In the genomic region with DNA sequence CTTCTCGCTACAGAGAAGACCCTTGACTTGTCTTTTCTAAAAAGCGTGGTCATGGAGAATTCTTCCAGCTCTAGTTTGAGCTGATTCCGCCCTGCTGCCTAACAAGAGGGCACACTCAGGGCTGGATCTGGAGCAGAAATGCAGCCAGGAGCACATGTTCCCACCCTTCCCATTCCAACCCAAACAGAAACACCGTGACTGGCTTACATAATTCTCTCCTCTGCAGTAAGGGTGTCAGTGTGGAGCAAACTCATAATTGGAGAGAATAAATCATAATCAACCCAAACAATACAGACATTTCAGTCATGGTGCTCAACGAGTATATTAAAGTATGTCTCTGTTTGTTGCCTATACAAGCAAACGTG, we compare ENCODE assay signal across 1 cellular context.
TF ChIP-seq lines count a peak whose summit lies in the region.

No MANE protein-coding gene starts in this region.

TF ChIP-seq in IMR-90, 13 proteins besides CTCF, POLR2A, EP300 and RAD21 (continued from another document):
- TF ChIP-seq, protein P1, sequence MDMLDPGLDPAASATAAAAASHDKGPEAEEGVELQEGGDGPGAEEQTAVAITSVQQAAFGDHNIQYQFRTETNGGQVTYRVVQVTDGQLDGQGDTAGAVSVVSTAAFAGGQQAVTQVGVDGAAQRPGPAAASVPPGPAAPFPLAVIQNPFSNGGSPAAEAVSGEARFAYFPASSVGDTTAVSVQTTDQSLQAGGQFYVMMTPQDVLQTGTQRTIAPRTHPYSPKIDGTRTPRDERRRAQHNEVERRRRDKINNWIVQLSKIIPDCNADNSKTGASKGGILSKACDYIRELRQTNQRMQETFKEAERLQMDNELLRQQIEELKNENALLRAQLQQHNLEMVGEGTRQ (IDR thresholded peaks at IDR 0.05; ENCODE audit: low read depth, low read length): no peak
- TF ChIP-seq CEBPB (IDR thresholded peaks at IDR 0.05; ENCODE audit: low read depth, low read length) (no peak), NFE2L2 (IDR thresholded peaks at IDR 0.05; ENCODE audit: low read depth, low read length) (no peak), MAZ (IDR thresholded peaks at IDR 0.05; ENCODE audit: borderline replicate concordance, low read depth, low read length) (no peak), MXI1 (IDR thresholded peaks at IDR 0.05; ENCODE audit: borderline replicate concordance, low read depth, low read length) (no peak), CHD1 (IDR thresholded peaks at IDR 0.05; ENCODE audit: low read depth, low read length) (no peak), SMC3 (IDR thresholded peaks at IDR 0.05; ENCODE audit: low read depth, low read length) (no peak), BHLHE40 (IDR thresholded peaks at IDR 0.05; ENCODE audit: low read depth, low read length) (no peak), MAFK (IDR thresholded peaks at IDR 0.05; ENCODE audit: low read depth, low read length) (no peak), RCOR1 (IDR thresholded peaks at IDR 0.05; ENCODE audit: insufficient replicate concordance, low read length) (no peak)
- TF ChIP-seq, protein P2, sequence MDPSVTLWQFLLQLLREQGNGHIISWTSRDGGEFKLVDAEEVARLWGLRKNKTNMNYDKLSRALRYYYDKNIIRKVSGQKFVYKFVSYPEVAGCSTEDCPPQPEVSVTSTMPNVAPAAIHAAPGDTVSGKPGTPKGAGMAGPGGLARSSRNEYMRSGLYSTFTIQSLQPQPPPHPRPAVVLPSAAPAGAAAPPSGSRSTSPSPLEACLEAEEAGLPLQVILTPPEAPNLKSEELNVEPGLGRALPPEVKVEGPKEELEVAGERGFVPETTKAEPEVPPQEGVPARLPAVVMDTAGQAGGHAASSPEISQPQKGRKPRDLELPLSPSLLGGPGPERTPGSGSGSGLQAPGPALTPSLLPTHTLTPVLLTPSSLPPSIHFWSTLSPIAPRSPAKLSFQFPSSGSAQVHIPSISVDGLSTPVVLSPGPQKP (IDR thresholded peaks at IDR 0.05; ENCODE audit: borderline replicate concordance, low read depth, low read length): no peak
